In the genomic region with DNA sequence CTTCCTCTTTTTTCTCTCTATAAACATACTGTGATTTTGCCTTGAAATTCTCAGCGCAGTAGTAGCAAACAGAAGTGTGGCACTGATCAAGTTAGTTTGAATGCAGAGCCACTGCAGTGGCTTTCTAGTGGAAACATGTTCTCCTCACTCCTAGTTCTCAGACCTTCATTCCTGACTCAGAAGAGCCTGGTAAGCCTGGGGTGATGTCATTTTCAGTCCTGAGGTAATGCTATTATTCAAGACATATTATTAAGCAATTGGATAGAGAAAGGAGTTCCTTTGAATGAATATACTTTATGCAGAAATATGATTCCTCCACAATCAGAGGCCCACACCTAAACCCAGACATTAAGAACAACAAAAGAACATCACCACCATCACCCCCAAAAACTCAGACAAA, we compare ENCODE assay signal across 10 cellular contexts.
DNase-seq lines count a peak whose midpoint lies in the region; ATAC-seq and TF ChIP-seq lines count a peak whose summit lies in the region.
"Had no signal": no experiment of that assay in that cellular context is flagged by ENCODE, and none has a peak within 500 bp of the region (broad histone marks: within the 10 kb centered on the region; RNA-seq: fewer than 3 reads in every experiment).

No MANE protein-coding gene starts in this region.

- H3K36me3 ChIP-seq in neutrophil: no peaks in the 10 kb centered on the region
- no peaks in the 10 kb centered on the region for H3K36me3 ChIP-seq in mucosa of descending colon (ENCODE audit: low read depth)

- no peak overlapping the region for H3K4me3 ChIP-seq in neutrophil (ENCODE audit: low read depth in 1 of 2, low read length in 1 of 2)
- no peak overlapping the region for H3K4me3 ChIP-seq in mucosa of descending colon

- no peak for ATAC-seq in mucosa of descending colon
- ATAC-seq in activated T-cell treated with anti-CD3 and anti-CD28 coated beads, Interleukin-2, amount 50 U/mL, for 4 hours: no peak
- ATAC-seq in HG03159 (IDR thresholded peaks at IDR 0.05; ENCODE audit: unreplicated experiment): no peak

- no peaks in the 10 kb centered on the region for H3K9me3 Mint-ChIP-seq in activated T-cell treated with anti-CD3 and anti-CD28 coated beads, Interleukin-2, amount 50 U/mL, for 4 hours

- no peaks in the 10 kb centered on the region for H3K9me3 ChIP-seq in neutrophil
- H3K9me3 ChIP-seq in mucosa of descending colon: peaks cover 4% of the 10 kb centered on the region

- DNase-seq in AML-193 (lab: John Stamatoyannopoulos, UW) (peak; percentile 17 to 23), NCI-H2227 treated with DMSO at 0.1 percent for 48 hours (lab: John Stamatoyannopoulos, UW) (peak; percentile 38), epithelial cell of prostate (ENCODE audit: low read depth, low spot score) (peak; percentile 95), mucosa of descending colon (no peak), T-helper 1 cell (no peak)
- DNase-seq in activated T-cell treated with anti-CD3 and anti-CD28 coated beads, Interleukin-2, amount 50 U/mL, for 4 hours: no peak
- DNase-seq: activated CD4-positive, CD25-positive, alpha-beta regulatory T cell; caudate nucleus had no signal

- intact Hi-C loops in mucosa of descending colon (cut with DNase I, micrococcal nuclease): loop anchor here in 1 of 2 donors (10.0 kb wide), 1 partner anchor 142 kb away; no protein-coding TSS in a partner anchor

- H3K4me3 Mint-ChIP-seq in activated T-cell treated with anti-CD3 and anti-CD28 coated beads, Interleukin-2, amount 50 U/mL, for 4 hours: no peak overlapping the region

- no peak for TF ChIP-seq CTCF in neutrophil (IDR thresholded peaks at IDR 0.05)
- TF ChIP-seq CTCF in mucosa of descending colon (IDR thresholded peaks at IDR 0.05): no peak

- peaks cover 20% of the 10 kb centered on the region for H3K4me1 Mint-ChIP-seq in activated T-cell treated with anti-CD3 and anti-CD28 coated beads, Interleukin-2, amount 50 U/mL, for 4 hours (ENCODE audit: low read depth)

- H3K4me1 ChIP-seq in neutrophil (ENCODE audit: control insufficient read depth in 1 of 2, insufficient read depth in 1 of 2, low read depth in 1 of 2, low read length in 1 of 2): peaks cover 57 to 68% of the 10 kb centered on the region in 2 experiments
- peaks cover 1% of the 10 kb centered on the region for H3K4me1 ChIP-seq in mucosa of descending colon (ENCODE audit: low read depth)

- H3K27me3 Mint-ChIP-seq in activated T-cell treated with anti-CD3 and anti-CD28 coated beads, Interleukin-2, amount 50 U/mL, for 4 hours (ENCODE audit: low read depth): no peaks in the 10 kb centered on the region

- no peaks in the 10 kb centered on the region for H3K36me3 Mint-ChIP-seq in activated T-cell treated with anti-CD3 and anti-CD28 coated beads, Interleukin-2, amount 50 U/mL, for 4 hours (ENCODE audit: insufficient read depth)

- H3K27ac ChIP-seq in epithelial cell of prostate (peak overlapping the region; percentile 99), neutrophil (peak overlapping the region; percentile 91)

- no peaks in the 10 kb centered on the region for H3K27me3 ChIP-seq in neutrophil

Comparison
In these comparisons a context has a peak if more than half of its experiments do, and no peak if none do; other contexts are left out.
1. DNase-seq: peak in AML-193 (2 of 2), NCI-H2227 treated with DMSO at 0.1 percent for 48 hours (single experiment) and epithelial cell of prostate (single experiment); none in mucosa of descending colon (0 of 3), activated T-cell treated with anti-CD3 and anti-CD28 coated beads, Interleukin-2, amount 50 U/mL, for 4 hours (single experiment) and T-helper 1 cell (0 of 5).